1 cellular context compared by ENCODE assay signal in genomic region chr7:7567898-7568531, GRCh38.
TF ChIP-seq lines count a peak whose summit lies in the region.

No MANE protein-coding gene starts in this region.

TF ChIP-seq in HepG2, 621 proteins besides CTCF, POLR2A, EP300 and RAD21:
- no peak for TF ChIP-seq ZNF124 (CRISPR knock-in tag; IDR thresholded peaks at IDR 0.05)
- no peak for TF ChIP-seq TCF7 (IDR thresholded peaks at IDR 0.05; ENCODE audit: low read depth)
- TF ChIP-seq RXRA (CRISPR knock-in tag; IDR thresholded peaks at IDR 0.05) = no peak
- no peak for TF ChIP-seq MEIS2 (CRISPR knock-in tag; IDR thresholded peaks at IDR 0.05)
- TF ChIP-seq ZNF766 (CRISPR knock-in tag; IDR thresholded peaks at IDR 0.05; ENCODE audit: borderline replicate concordance) = no peak
- TF ChIP-seq DNMT3B (CRISPR knock-in tag; conservative IDR thresholded peaks at IDR 0.05) = no peak
- no peak for TF ChIP-seq ADNP (CRISPR knock-in tag; IDR thresholded peaks at IDR 0.05)
- TF ChIP-seq GZF1 (CRISPR knock-in tag; IDR thresholded peaks at IDR 0.05) = no peak
- no peak for TF ChIP-seq DDIT3 (CRISPR knock-in tag; IDR thresholded peaks at IDR 0.05)
- no peak for TF ChIP-seq BORCS8-MEF2B (CRISPR knock-in tag; IDR thresholded peaks at IDR 0.05)
- no peak for TF ChIP-seq CENPT (CRISPR knock-in tag; IDR thresholded peaks at IDR 0.05; ENCODE audit: low read depth)
- TF ChIP-seq CERS6 (CRISPR knock-in tag; IDR thresholded peaks at IDR 0.05) = no peak
- no peak for TF ChIP-seq KDM5A (IDR thresholded peaks at IDR 0.05; ENCODE audit: borderline replicate concordance, low read length)
- TF ChIP-seq, protein P1, sequence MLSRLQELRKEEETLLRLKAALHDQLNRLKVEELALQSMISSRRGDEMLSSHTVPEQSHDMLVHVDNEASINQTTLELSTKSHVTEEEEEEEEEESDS (CRISPR knock-in tag; IDR thresholded peaks at IDR 0.05; ENCODE audit: borderline replicate concordance) = no peak
- TF ChIP-seq ZSCAN12 (CRISPR knock-in tag; IDR thresholded peaks at IDR 0.05) = no peak
- TF ChIP-seq ZNF749 (CRISPR knock-in tag; IDR thresholded peaks at IDR 0.05; ENCODE audit: borderline replicate concordance) = no peak
- no peak for TF ChIP-seq ZNF576 (CRISPR knock-in tag; IDR thresholded peaks at IDR 0.05)
- TF ChIP-seq ZNF512 (CRISPR knock-in tag; IDR thresholded peaks at IDR 0.05) = no peak
- TF ChIP-seq MEIS1 (CRISPR knock-in tag; IDR thresholded peaks at IDR 0.05; ENCODE audit: borderline replicate concordance) = no peak
TF ChIP-seq in HepG2: peak in this region for 0.
